15 cellular contexts compared by ENCODE assay signal in genomic region chr5:6365142-6365976, GRCh38. TPM values are rescaled to one million over a fixed set of nuclear protein-coding genes. Genes with fewer than 3 reads are reported as not detected.
A peak's percentile ranks its signal among the peaks of the same experiment; 100 is the strongest.
DNase-seq lines count a peak whose midpoint lies in the region; ATAC-seq, FAIRE-seq and TF ChIP-seq lines count a peak whose summit lies in the region.
"Had no signal": no experiment of that assay in that cellular context is flagged by ENCODE, and none has a peak within 500 bp of the region (broad histone marks: within the 10 kb centered on the region; RNA-seq: fewer than 3 reads in every experiment).

No MANE protein-coding gene starts in this region.

- H3K4me3 ChIP-seq in MG63 = no peak overlapping the region
- no peak overlapping the region for H3K4me3 ChIP-seq in endothelial cell of umbilical vein (replicated peaks in 1 of 3; ENCODE audit: insufficient read depth in 1 of 3, low read depth in 1 of 3, low read length in 3 of 3)
- H3K4me3 ChIP-seq in psoas muscle = no peak overlapping the region
- no peak overlapping the region for H3K4me3 ChIP-seq in uterus
- H3K4me3 ChIP-seq: adrenal gland had no signal

- TF ChIP-seq POLR2A in endothelial cell of umbilical vein (IDR thresholded peaks at IDR 0.05; ENCODE audit: low read depth, low read length) = no peak
- TF ChIP-seq POLR2A in uterus (IDR thresholded peaks at IDR 0.05) = no peak

- 77 to 82% (median 79%) methylated on average over 15 of the region's 15 CpGs for WGBS in psoas muscle, 3 donors

- H3K36me3 ChIP-seq in MG63 (peaks cover 22% of the 10 kb centered on the region), endothelial cell of umbilical vein (ENCODE audit: control insufficient read depth in 2 of 2, extremely low read depth in 1 of 2, insufficient read depth in 2 of 2, low read length in 2 of 2) (peaks cover 6 to 7% of the 10 kb centered on the region in 2 experiments), psoas muscle (ENCODE audit: insufficient read depth in 1 of 2, low read depth in 1 of 2) (peaks cover 3 to 37% of the 10 kb centered on the region in 2 donors), uterus (no peaks in the 10 kb centered on the region)

- no peaks in the 10 kb centered on the region for H3K79me2 ChIP-seq in endothelial cell of umbilical vein (ENCODE audit: control insufficient read depth, insufficient read depth, low read length)

- no peak for TF ChIP-seq CTCF in endothelial cell of umbilical vein (IDR thresholded peaks at IDR 0.05; ENCODE audit: extremely low read depth in 1 of 2, insufficient read depth in 1 of 2, low read depth in 1 of 2, low read length in 2 of 2)
- TF ChIP-seq CTCF in psoas muscle (IDR thresholded peaks at IDR 0.05) = no peak
- no peak for TF ChIP-seq CTCF in uterus (IDR thresholded peaks at IDR 0.05)

- H4K20me1 ChIP-seq in endothelial cell of umbilical vein (replicated peaks; ENCODE audit: control insufficient read depth, extremely low read depth, insufficient read depth, low read length) = no peaks in the 10 kb centered on the region

- ATAC-seq in psoas muscle (peak; percentile 62 to 93 (median 80)), HG02623 (IDR thresholded peaks at IDR 0.05; ENCODE audit: unreplicated experiment) (no peak)
- ATAC-seq: activated CD4-positive, CD25-positive, alpha-beta regulatory T cell treated with anti-CD3 and anti-CD28 coated beads, Interleukin-2, amount 50 U/mL, for 24 hours; HCT116 had no signal

- POLR2A ChIA-PET in endothelial cell of umbilical vein (lab: Charles Lee) = no interaction called here

- H3K9me3 ChIP-seq in MG63 (no peaks in the 10 kb centered on the region), endothelial cell of umbilical vein (replicated peaks; ENCODE audit: control insufficient read depth, insufficient read depth, low read length) (no peaks in the 10 kb centered on the region), psoas muscle (no peaks in the 10 kb centered on the region), uterus (no peaks in the 10 kb centered on the region)
- H3K9me3 ChIP-seq: adrenal gland had no signal

- no peak overlapping the region for H3K9ac ChIP-seq in endothelial cell of umbilical vein (replicated peaks; ENCODE audit: extremely low read depth, insufficient read depth, low read length)

- FAIRE-seq in endothelial cell of umbilical vein (lab: Jason Lieb, UNC) = peak; percentile 77
- FAIRE-seq: G401.6, GM18507, kidney had no signal

- intact Hi-C loops in endothelial cell of umbilical vein (cut with micrococcal nuclease) = no loop called here
- intact Hi-C loops in psoas muscle (cut with DNase I) = no loop called here
- intact Hi-C loops in uterus (cut with DNase I; ENCODE audit: low total_unique reads) = no loop called here

- H3K9me1 ChIP-seq in endothelial cell of umbilical vein (replicated peaks; ENCODE audit: control insufficient read depth, extremely low read depth, insufficient read depth, low read length) = no peaks in the 10 kb centered on the region

- H3K27me3 ChIP-seq in MG63 = no peaks in the 10 kb centered on the region
- no peaks in the 10 kb centered on the region for H3K27me3 ChIP-seq in endothelial cell of umbilical vein (ENCODE audit: control insufficient read depth in 2 of 2, insufficient read depth in 2 of 2, low read length in 2 of 2)
- no peaks in the 10 kb centered on the region for H3K27me3 ChIP-seq in psoas muscle (ENCODE audit: insufficient read depth in 3 of 3, low read length in 2 of 3)
- no peaks in the 10 kb centered on the region for H3K27me3 ChIP-seq in uterus
- H3K27me3 ChIP-seq: adrenal gland had no signal

- no peak overlapping the region for H2AFZ ChIP-seq in endothelial cell of umbilical vein (ENCODE audit: low read depth, low read length)

- no peak overlapping the region for H3K4me2 ChIP-seq in endothelial cell of umbilical vein (ENCODE audit: insufficient read depth, low read length)

- H3K27ac ChIP-seq in endothelial cell of umbilical vein (ENCODE audit: insufficient read depth, low read depth, low read length) (no peak overlapping the region), psoas muscle (peak overlapping the region; percentile 51), uterus (no peak overlapping the region)
- H3K27ac ChIP-seq: adrenal gland had no signal

- DNase-seq in D341Med (ENCODE audit: low spot score) (peak; percentile 6), MG63 (peak; percentile 62), endothelial cell of umbilical vein (ENCODE audit: low read depth, low spot score) (no peak), psoas muscle (no peak), DMS53 treated with DMSO at 0.1 percent for 48 hours (lab: John Stamatoyannopoulos, UW; ENCODE audit: unreplicated experiment) (no peak), uterus (no peak)
- no peak for DNase-seq in stimulated activated CD4-positive, alpha-beta T cell treated with anti-CD3 and anti-CD28 coated beads, Interleukin-4, amount 100 ng/mL, for 4 hours
- DNase-seq: activated T-cell treated with anti-CD3 and anti-CD28 coated beads, Interleukin-2, amount 50 U/mL, for 24 hours; kidney had no signal

- dilution Hi-C loops in endothelial cell of umbilical vein (cut with MboI; ENCODE audit: extremely low pct_ligation_motif_present, low sequenced_read_pairs) = no loop called here

- no TSS peak for BruUV-seq in endothelial cell of umbilical vein (replicated peaks; lab: Mats Ljungman, UMichigan)

- H3K4me1 ChIP-seq in endothelial cell of umbilical vein (ENCODE audit: control insufficient read depth, extremely low read depth, insufficient read depth, low read length) (peaks cover 7% of the 10 kb centered on the region), psoas muscle (peaks cover 10% of the 10 kb centered on the region), uterus (no peaks in the 10 kb centered on the region)
- H3K4me1 ChIP-seq: adrenal gland had no signal

- CTCF ChIA-PET in endothelial cell of umbilical vein (lab: Charles Lee) = interaction anchor here (0.8 to 0.9 kb wide), 2 partner anchors 9 to 72 kb away, joined by 3 read pairs; no protein-coding TSS in a partner anchor

TF ChIP-seq in endothelial cell of umbilical vein, 7 proteins besides CTCF, POLR2A, EP300 and RAD21:
- TF ChIP-seq MAX (IDR thresholded peaks at IDR 0.05; ENCODE audit: insufficient read depth, insufficient read length) (no peak), EZH2 (IDR thresholded peaks at IDR 0.05; ENCODE audit: borderline replicate concordance, low read depth, low read length, severe bottlenecking) (no peak), FOS (IDR thresholded peaks at IDR 0.05; ENCODE audit: borderline replicate concordance, insufficient read depth, low read length) (peak; percentile 76), GATA2 (IDR thresholded peaks at IDR 0.05; ENCODE audit: insufficient read depth, insufficient read length, low read depth, low read length) (no peak), MYC (IDR thresholded peaks at IDR 0.05; ENCODE audit: low read depth, low read length) (no peak)

RNA-seq across cellular contexts. Expression of gene MED10, which starts 13.0 kb away (rescaled TPM):
- 97.9 and 127 TPM in 2 replicates for total RNA-seq in MG63 (2014; rRNA removed; shearing (Covaris generic); ENCODE audit: low replicate concordance)
- total RNA-seq in endothelial cell of umbilical vein (55.6 and 57.8 TPM in 2 replicates), psoas muscle (10 to 100 TPM; 18.8 to 52.4 (median 26.5) TPM), uterus (10 to 100 TPM in 3 of 4 donors, 1 to 10 TPM in 1; 5.1 to 32.6 (median 20.6) TPM)
- polyA plus RNA-seq in endothelial cell of umbilical vein (49.8 and 56.3 TPM in 2 replicates), psoas muscle (10 to 100 TPM; 49.1 to 98.1 (median 80.5) TPM)
- 60.2 and 65.5 TPM in 2 replicates for polyA plus RNA-seq in endothelial cell of umbilical vein (2011; cell fraction: cytosol; rRNA removed)
- 55.0 and 80.6 TPM in 2 replicates for polyA plus RNA-seq in endothelial cell of umbilical vein (2011; cell fraction: nucleus; rRNA removed)
- polyA plus RNA-seq in endothelial cell of umbilical vein (2012) = 53.5 and 68.5 TPM in 2 replicates
- polyA minus RNA-seq in endothelial cell of umbilical vein = 9.9 and 16.5 TPM in 2 replicates
- 16.0 TPM for polyA minus RNA-seq in endothelial cell of umbilical vein (2011; cell fraction: cytosol; rRNA and poly(A)+ RNA removed)
- 32.0 and 32.4 TPM in 2 replicates for polyA minus RNA-seq in endothelial cell of umbilical vein (2011; cell fraction: nucleus; rRNA and poly(A)+ RNA removed)

Comparison
In these comparisons a context has a peak if more than half of its experiments do, and no peak if none do; other contexts are left out.
1. DNase-seq: peak in D341Med (single experiment) and MG63 (single experiment); none in endothelial cell of umbilical vein (single experiment), psoas muscle (0 of 2), stimulated activated CD4-positive, alpha-beta T cell treated with anti-CD3 and anti-CD28 coated beads, Interleukin-4, amount 100 ng/mL, for 4 hours (0 of 2), DMS53 treated with DMSO at 0.1 percent for 48 hours (single experiment) and uterus (0 of 2).